In the genomic region with DNA sequence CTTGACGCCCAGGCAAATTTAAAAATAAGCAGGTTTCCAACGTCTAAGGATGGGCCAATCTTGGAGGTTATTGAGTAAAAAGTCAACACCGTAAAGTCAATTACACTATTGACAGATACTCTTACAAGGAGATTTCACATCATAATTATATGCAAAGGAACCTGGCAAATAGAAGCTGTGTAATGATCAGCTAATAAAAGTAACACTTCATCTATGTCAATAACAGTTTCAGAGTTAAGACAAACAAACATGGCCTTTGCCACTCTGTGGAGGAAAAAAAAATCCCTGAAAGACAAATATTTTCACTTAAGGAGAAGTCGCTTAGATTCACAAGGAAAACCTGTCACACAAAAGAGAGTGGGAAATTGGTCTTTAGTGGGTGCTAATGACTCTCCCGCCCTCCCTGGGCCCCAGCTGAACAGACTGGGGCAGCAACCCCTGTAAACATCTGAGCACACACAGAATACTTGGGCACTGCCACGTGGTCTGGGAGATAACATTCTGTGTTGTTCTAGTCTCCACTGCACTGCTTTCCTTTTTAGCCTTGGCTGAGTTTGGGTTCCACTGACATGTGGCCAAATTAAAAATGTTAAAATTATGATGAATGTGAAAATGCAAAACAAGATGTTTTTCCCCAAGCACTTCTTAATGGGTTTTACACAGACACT, we compare ENCODE assay signal across 28 cellular contexts.
A peak's percentile ranks its signal among the peaks of the same experiment; 100 is the strongest.
DNase-seq lines count a peak whose midpoint lies in the region; ATAC-seq, FAIRE-seq and TF ChIP-seq lines count a peak whose summit lies in the region.
"Had no signal": no experiment of that assay in that cellular context is flagged by ENCODE, and none has a peak within 500 bp of the region (broad histone marks: within the 10 kb centered on the region; RNA-seq: fewer than 3 reads in every experiment).

No MANE protein-coding gene starts in this region.

- TF ChIP-seq POLR2A in right lobe of liver (IDR thresholded peaks at IDR 0.05) (no peak), thyroid gland (IDR thresholded peaks at IDR 0.05) (no peak)

- no peak overlapping the region for H3K4me3 ChIP-seq in right lobe of liver
- H3K4me3 ChIP-seq in thyroid gland (replicated peaks in 1 of 3) = no peak overlapping the region
- H3K4me3 ChIP-seq: adrenal gland, sigmoid colon, SJSA1, suprapubic skin had no signal

- peaks cover 0 to 18% (median 3%) of the 10 kb centered on the region in 4 donors for H3K4me1 ChIP-seq in right lobe of liver
- peaks cover 11 to 23% of the 10 kb centered on the region in 2 donors for H3K4me1 ChIP-seq in thyroid gland
- H3K4me1 ChIP-seq: adrenal gland had no signal

- peak overlapping the region; percentile 63 for H3K27ac Mint-ChIP-seq in T-helper 17 cell
- H3K27ac Mint-ChIP-seq: activated naive CD4-positive, alpha-beta T cell treated with anti-CD3 and anti-CD28 coated beads for 36 hours; progenitor cell of endocrine pancreas; stimulated activated effector memory CD8-positive, alpha-beta T cell treated with anti-CD3 and anti-CD28 coated beads, Interleukin-12 subunit alpha, Interleukin-12 subunit beta, amount 100 ng/mL, for 72 hours had no signal

- intact Hi-C loops in right lobe of liver (cut with DNase I) = loop anchor here in 1 of 2 donors (10.0 kb wide), 1 partner anchor 141 kb away; no protein-coding TSS in a partner anchor
- intact Hi-C loops in thyroid gland (cut with DNase I) = no loop called here

- H3K36me3 Mint-ChIP-seq in T-helper 17 cell (ENCODE audit: low read depth) = peaks cover 15% of the 10 kb centered on the region

- H3K27ac ChIP-seq in C4-2B = peak overlapping the region; percentile 33; the same call in 1 of the 2 replicates
- H3K27ac ChIP-seq in right lobe of liver = no peak overlapping the region
- no peak overlapping the region for H3K27ac ChIP-seq in thyroid gland
- H3K27ac ChIP-seq: brain microvascular endothelial cell, epithelial cell of prostate, sigmoid colon, SJSA1, suprapubic skin had no signal

- H3K36me3 ChIP-seq in right lobe of liver = peaks cover 0 to 3% (median 0%) of the 10 kb centered on the region in 4 donors
- no peaks in the 10 kb centered on the region for H3K36me3 ChIP-seq in thyroid gland
- H3K36me3 ChIP-seq: adrenal gland, brain microvascular endothelial cell had no signal

- no peaks in the 10 kb centered on the region for H3K27me3 ChIP-seq in right lobe of liver
- H3K27me3 ChIP-seq in thyroid gland = no peaks in the 10 kb centered on the region
- H3K27me3 ChIP-seq: adrenal gland, brain microvascular endothelial cell, sigmoid colon, SJSA1, suprapubic skin had no signal

- H3K9me3 ChIP-seq in T-helper 17 cell (ENCODE audit: control insufficient read depth, low read length, poor library complexity, severe bottlenecking) = no peaks in the 10 kb centered on the region
- no peaks in the 10 kb centered on the region for H3K9me3 ChIP-seq in right lobe of liver
- H3K9me3 ChIP-seq in thyroid gland = no peaks in the 10 kb centered on the region
- H3K9me3 ChIP-seq: SJSA1, suprapubic skin had no signal

- ATAC-seq in T-helper 17 cell = no peak
- ATAC-seq in right lobe of liver = peak; percentile 72 to 80 (median 76)
- no peak for ATAC-seq in GM21717 (IDR thresholded peaks at IDR 0.05; ENCODE audit: unreplicated experiment)
- ATAC-seq: stimulated activated effector memory CD8-positive, alpha-beta T cell treated with anti-CD3 and anti-CD28 coated beads, Interleukin-12 subunit alpha, Interleukin-12 subunit beta, amount 100 ng/mL, for 72 hours had no signal

- no peaks in the 10 kb centered on the region for H3K27me3 Mint-ChIP-seq in T-helper 17 cell

- peaks cover 19% of the 10 kb centered on the region for H3K4me1 Mint-ChIP-seq in T-helper 17 cell

- WGBS in right lobe of liver (ENCODE audit: insufficient coverage, low coverage, low lambda C conversion rate, missing lambda C conversion rate) = 34% methylated on average over 6 of the region's 6 CpGs
- 74 to 77% methylated on average over 6 of the region's 6 CpGs for WGBS in thyroid gland, 2 donors

- no peak overlapping the region for H3K4me3 Mint-ChIP-seq in T-helper 17 cell
- H3K4me3 Mint-ChIP-seq: activated naive CD4-positive, alpha-beta T cell treated with anti-CD3 and anti-CD28 coated beads for 36 hours; stimulated activated effector memory CD8-positive, alpha-beta T cell treated with anti-CD3 and anti-CD28 coated beads, Interleukin-12 subunit alpha, Interleukin-12 subunit beta, amount 100 ng/mL, for 72 hours had no signal

- DNase-seq in COLO668 (lab: John Stamatoyannopoulos, UW; ENCODE audit: unreplicated experiment) = peak; percentile 35
- DNase-seq in T-helper 17 cell = no peak
- no peak for DNase-seq in right lobe of liver
- DNase-seq in HTR-8/SVneo (ENCODE audit: insufficient read length, low spot score) = no peak
- no peak for DNase-seq in thyroid gland
- DNase-seq in NCI-H2171 treated with DMSO at 0.1 percent for 48 hours (lab: John Stamatoyannopoulos, UW) = no peak
- DNase-seq: activated CD4-positive, alpha-beta T cell treated with anti-CD3 and anti-CD28 coated beads, Interleukin-2, amount 50 U/mL, for 4 hours; activated CD4-positive, CD25-positive, alpha-beta regulatory T cell; activated naive CD4-positive, alpha-beta T cell treated with anti-CD3 and anti-CD28 coated beads for 36 hours; adrenal gland; brain microvascular endothelial cell; H7; kidney; mesenchymal stem cell; NCI-H1436; NCI-H2107; NCI-H524 treated with DMSO at 0.1 percent for 48 hours; sigmoid colon; stimulated activated CD4-positive, alpha-beta T cell treated with anti-CD3 and anti-CD28 coated beads, Interleukin-4, amount 100 ng/mL, for 24 hours had no signal

- no peak for FAIRE-seq in HTR-8/SVneo (lab: Jason Lieb, UNC)
- FAIRE-seq: D721Med, kidney, RCC 7860 had no signal

- TF ChIP-seq CTCF in C4-2B (conservative IDR thresholded peaks at IDR 0.05) = no peak
- TF ChIP-seq CTCF in right lobe of liver (IDR thresholded peaks at IDR 0.05) = no peak
- no peak for TF ChIP-seq CTCF in thyroid gland (IDR thresholded peaks at IDR 0.05)

Comparison
In these comparisons a context has a peak if more than half of its experiments do, and no peak if none do; other contexts are left out.
1. ATAC-seq: peak in right lobe of liver (4 of 4); none in T-helper 17 cell (single experiment) and GM21717 (single experiment).